18 cellular contexts compared by ENCODE assay signal in genomic region chr16:34801875-34802274, GRCh38.
A peak's percentile ranks its signal among the peaks of the same experiment; 100 is the strongest.
DNase-seq lines count a peak whose midpoint lies in the region; ATAC-seq, FAIRE-seq and TF ChIP-seq lines count a peak whose summit lies in the region.
"Had no signal": no experiment of that assay in that cellular context is flagged by ENCODE, and none has a peak within 500 bp of the region (broad histone marks: within the 10 kb centered on the region; RNA-seq: fewer than 3 reads in every experiment).

No MANE protein-coding gene starts in this region.

- TF ChIP-seq CTCF in GM10266 (IDR thresholded peaks at IDR 0.05; ENCODE audit: control insufficient read depth, insufficient read depth, low read depth, missing control alignments) (no peak), kidney (IDR thresholded peaks at IDR 0.05; ENCODE audit: borderline replicate concordance, extremely low read depth, insufficient read depth) (no peak), stomach (IDR thresholded peaks at IDR 0.05) (no peak)

- 55 to 72% (median 65%) methylated on average over 29 to 47 of the region's 47 CpGs for WGBS in stomach, 5 donors

- peak; percentile 2 for DNase-seq in GM10266 (ENCODE audit: extremely low spot score)
- peak; percentile 1 for DNase-seq in H7
- DNase-seq in kidney: peak; percentile 51
- DNase-seq in stomach: peak; percentile 24
- no peak for DNase-seq in kidney glomerular epithelial cell (lab: John Stamatoyannopoulos, UW)
- DNase-seq: C1 segment of cervical spinal cord; CD4-positive, alpha-beta memory T cell; DMS153; DMS79 treated with DMSO at 0.1 percent for 48 hours; EL; GM23248 had no signal

- H3K4me1 ChIP-seq in kidney (ENCODE audit: control insufficient read depth in 1 of 2, insufficient read depth in 1 of 2, low read depth in 1 of 2, low read length in 2 of 2) (no peaks in the 10 kb centered on the region), stomach (no peaks in the 10 kb centered on the region)

- no peak overlapping the region for H3K27ac ChIP-seq in kidney (ENCODE audit: low read depth in 2 of 2, low read length in 2 of 2)
- H3K27ac ChIP-seq in stomach: no peak overlapping the region
- H3K27ac ChIP-seq: GM23248 had no signal

- H3K9me3 ChIP-seq in kidney (ENCODE audit: control insufficient read depth in 1 of 2, low read length in 2 of 2) (no peaks in the 10 kb centered on the region), stomach (peaks cover 4 to 37% (median 31%) of the 10 kb centered on the region in 4 donors)

- no peak overlapping the region for H3K9ac ChIP-seq in kidney (ENCODE audit: low read length in 2 of 2)
- H3K9ac ChIP-seq: GM23248 had no signal

- no peak for TF ChIP-seq POLR2A in stomach (IDR thresholded peaks at IDR 0.05)

- H3K4me3 ChIP-seq in H7 (ENCODE audit: insufficient read depth, low read depth, low read length) (no peak overlapping the region), kidney (ENCODE audit: low read length in 2 of 2) (no peak overlapping the region), stomach (no peak overlapping the region)
- H3K4me3 ChIP-seq: GM23248 had no signal

- no peak for TF ChIP-seq EP300 in stomach (IDR thresholded peaks at IDR 0.05)

- H3K36me3 ChIP-seq in H7 (replicated peaks; ENCODE audit: control insufficient read depth, insufficient read depth, low read length) (no peaks in the 10 kb centered on the region), kidney (ENCODE audit: control insufficient read depth in 1 of 2, insufficient read depth in 2 of 2, low read length in 2 of 2) (no peaks in the 10 kb centered on the region), stomach (no peaks in the 10 kb centered on the region)

- ATAC-seq in HG03175 (IDR thresholded peaks at IDR 0.05; ENCODE audit: unreplicated experiment) (no peak), HG03565 (IDR thresholded peaks at IDR 0.05; ENCODE audit: unreplicated experiment) (no peak)

- intact Hi-C loops in kidney (cut with DNase I): no loop called here
- intact Hi-C loops in stomach (cut with DNase I; ENCODE audit: low total_unique reads): no loop called here

- H3K27me3 ChIP-seq in H7 (ENCODE audit: control insufficient read depth, insufficient read depth, low read length) (no peaks in the 10 kb centered on the region), stomach (peaks cover 0 to 30% (median 0%) of the 10 kb centered on the region in 3 donors)

- no peak for FAIRE-seq in kidney (lab: Jason Lieb, UNC)
- FAIRE-seq: A204.1, D721Med, G401.6, GM12892, H54 had no signal
